In genomic region chr2:2178921-2179320, GRCh38 we compare ENCODE assay signal across 9 cellular contexts.
"Had no signal": no experiment of that assay in that cellular context is flagged by ENCODE, and none has a peak within 500 bp of the region (broad histone marks: within the 10 kb centered on the region; RNA-seq: fewer than 3 reads in every experiment).

No MANE protein-coding gene starts in this region.

- H3K4me3 Mint-ChIP-seq: GM23338, H9, HFFc6 had no signal

- H3K4me1 ChIP-seq: HAP-1 had no signal

- H3K27ac Mint-ChIP-seq: GM23338, H9, HFFc6 had no signal

- H3K4me3 ChIP-seq: GM23248, GM23338, HAP-1 had no signal

- DNase-seq: GM23248, GOT3, H7, H9, HCEC 1CT, HFFc6 had no signal

- H3K9me3 ChIP-seq: HAP-1 had no signal

- H3K27ac ChIP-seq: GM23248 had no signal

- ATAC-seq: GM23338, HCT116 had no signal

- H3K36me3 ChIP-seq: HAP-1 had no signal

- H3K9me3 Mint-ChIP-seq: GM23338, H9 had no signal
